ENCODE assay signal across 8 cellular contexts in the genomic region with DNA sequence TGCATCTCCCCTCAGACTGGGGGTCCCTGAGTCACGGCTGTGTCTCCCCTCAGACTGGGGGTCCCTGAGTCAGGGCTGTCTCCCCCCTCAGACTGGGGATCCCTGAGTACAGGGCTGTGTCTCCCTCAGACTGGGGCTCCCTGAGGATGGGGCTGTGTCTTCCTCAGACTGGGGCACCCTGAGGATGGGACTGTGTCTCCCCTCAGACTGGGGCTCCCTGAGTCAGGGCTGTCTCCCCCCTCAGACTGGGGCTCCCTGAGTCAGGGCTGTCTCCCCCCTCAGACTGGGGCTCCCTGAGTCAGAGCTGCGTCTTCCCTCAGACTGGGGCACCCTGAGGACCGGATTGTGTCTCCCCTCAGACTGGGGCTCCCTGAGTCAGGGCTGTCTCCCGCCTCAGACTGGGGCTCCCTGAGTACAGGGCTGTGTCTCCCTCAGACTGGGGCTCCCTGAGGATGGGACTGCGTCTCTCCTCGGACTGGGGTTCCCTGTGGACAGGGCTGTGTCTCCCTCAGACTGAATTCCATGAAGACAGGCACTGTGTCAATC.
A peak's percentile ranks its signal among the peaks of the same experiment; 100 is the strongest.
DNase-seq lines count a peak whose midpoint lies in the region; ATAC-seq, FAIRE-seq and TF ChIP-seq lines count a peak whose summit lies in the region.
"Not testable (repeated sequence)": the region's sequence is repeated elsewhere in the genome, so short reads cannot be mapped to it uniquely, and the experiment has no call there.

No MANE protein-coding gene starts in this region.

- H3K4me3 Mint-ChIP-seq in CD8-positive, alpha-beta memory T cell = not testable (repeated sequence)

- peak overlapping the region in 1 of 2 experiments; percentile 69; a peak in 2 of 4 replicates for H3K9ac ChIP-seq in K562 (ENCODE audit: insufficient read depth in 1 of 2, low read depth in 2 of 2, low read length in 2 of 2)
- not testable (repeated sequence) for H3K9ac ChIP-seq in H1 (replicated peaks in 1 of 4; ENCODE audit: extremely low read depth in 1 of 4, low read depth in 3 of 4, low read length in 3 of 4); mesenchymal stem cell (ENCODE audit: low read length); trophoblast cell (ENCODE audit: low read length)

- in situ Hi-C loops in K562 (cut with MboI) = loop anchor here (5.0 kb wide), 1 partner anchor 344 kb away; no protein-coding TSS in a partner anchor

- WGBS in A549 (ENCODE audit: missing lambda C conversion rate) = 76% methylated on average over 4 of the region's 6 CpGs
- 71% methylated on average over 6 of the region's 6 CpGs for WGBS in K562 (ENCODE audit: insufficient coverage, low coverage, missing lambda C conversion rate)
- 82% methylated on average over 6 of the region's 6 CpGs; no CpG with 5 or more reads in 1 of the 2 experiments for WGBS in H1 (ENCODE audit: extremely low coverage in 1 of 2, insufficient coverage in 1 of 2, insufficient read length in 1 of 2, insufficient replicate concordance in 2 of 2, low coverage in 1 of 2, low lambda C conversion rate in 2 of 2, missing lambda C conversion rate in 1 of 2), 2 experiments
- 92% methylated on average over 6 of the region's 6 CpGs for WGBS in mesenchymal stem cell
- WGBS in trophoblast cell (ENCODE audit: extremely low coverage, insufficient coverage, insufficient read length) = no CpG with 5 or more reads among the region's 6 CpGs

- not testable (repeated sequence) for FAIRE-seq in A549 (lab: Jason Lieb, UNC); K562 (lab: Jason Lieb, UNC); H1 (lab: Jason Lieb, UNC)
- peak; percentile 55 for FAIRE-seq in HTR-8/SVneo (lab: Jason Lieb, UNC)

- TF ChIP-seq POLR2A in A549 (IDR thresholded peaks at IDR 0.05; ENCODE audit: low read length); K562 (conservative IDR thresholded peaks at IDR 0.05); H1 (IDR thresholded peaks at IDR 0.05; ENCODE audit: control extremely low read depth in 1 of 2, low read depth in 2 of 2, low read length in 2 of 2): not testable (repeated sequence)

- H4K5ac ChIP-seq in H1 (ENCODE audit: insufficient read length, low read depth, low read length) = not testable (repeated sequence)

- peaks cover 3 to 11% of the 10 kb centered on the region in 2 donors for H3K27me3 Mint-ChIP-seq in CD8-positive, alpha-beta memory T cell

- H3K14ac ChIP-seq in H1 (ENCODE audit: insufficient read length); trophoblast cell (ENCODE audit: low read length): not testable (repeated sequence)
- H3K14ac ChIP-seq in mesenchymal stem cell (ENCODE audit: low read length in 2 of 2) = peak overlapping the region in 1 of 2 experiments; percentile 69

- H3K23me2 ChIP-seq in H1 (ENCODE audit: low read depth, low read length) = not testable (repeated sequence)

- H2BK12ac ChIP-seq in H1 (ENCODE audit: low read depth, low read length) = 0 out of 2 replicates have a peak overlapping the region, but pooled peaks have one; percentile 90
- H2BK12ac ChIP-seq in mesenchymal stem cell (ENCODE audit: low read length in 2 of 2) = peak overlapping the region; percentile 85 to 97
- not testable (repeated sequence) for H2BK12ac ChIP-seq in trophoblast cell (ENCODE audit: low read length)

- not testable (repeated sequence) for H2BK5ac ChIP-seq in H1 (ENCODE audit: low read depth, low read length); mesenchymal stem cell (ENCODE audit: low read depth, low read length, poor library complexity, severe bottlenecking); trophoblast cell (ENCODE audit: low read depth, low read length, poor library complexity)

- H2BK120ac ChIP-seq in H1 (replicated peaks; ENCODE audit: low read depth, low read length); trophoblast cell (ENCODE audit: insufficient read depth, low read length, poor library complexity): not testable (repeated sequence)
- peak overlapping the region; percentile 39 for H2BK120ac ChIP-seq in mesenchymal stem cell (ENCODE audit: low read depth, low read length)

- H3K36me3 ChIP-seq in CD8-positive, alpha-beta memory T cell (ENCODE audit: insufficient read depth, low read length); SJSA1; K562 (ENCODE audit: control insufficient read depth, insufficient read depth, low read length); H1 (ENCODE audit: control insufficient read depth in 2 of 4, insufficient read depth in 4 of 4, low read length in 3 of 4); mesenchymal stem cell (ENCODE audit: control insufficient read depth in 1 of 2, insufficient read depth in 2 of 2, low read depth in 1 of 2, low read length in 2 of 2); trophoblast cell (ENCODE audit: control insufficient read depth in 1 of 2, insufficient read depth in 2 of 2, low read length in 2 of 2): not testable (repeated sequence)

- H3K23ac ChIP-seq in H1 (ENCODE audit: insufficient read length); mesenchymal stem cell (ENCODE audit: low read length in 2 of 2); trophoblast cell (ENCODE audit: low read length): not testable (repeated sequence)

- CTCF ChIA-PET in A549 (lab: Yijun Ruan, JAX) = interaction anchor here (1.1 to 2.5 kb wide), 3 partner anchors 8 to 288 kb away, joined by 3 to 20 read pairs (median 3); no protein-coding TSS in a partner anchor
- CTCF ChIA-PET in CD8-positive, alpha-beta memory T cell (lab: Charles Lee); K562 (lab: Yijun Ruan, JAX; ENCODE audit: low intra/inter-chr PET ratio): not testable (repeated sequence)
- CTCF ChIA-PET in H1 (lab: Charles Lee; ENCODE audit: partially characterized antibody) = interaction anchor here (0.6 to 23.4 kb wide), 10 partner anchors 8 to 297 kb away, joined by 3 to 331 read pairs (median 9); a partner anchor contains a TSS

- H4K20me1 ChIP-seq in K562 (replicated peaks; ENCODE audit: control insufficient read depth, insufficient read depth, low read length); H1 (replicated peaks in 1 of 2; ENCODE audit: control insufficient read depth in 1 of 2, insufficient read depth in 2 of 2, low read length in 2 of 2): not testable (repeated sequence)

- not testable (repeated sequence) for H3K79me2 ChIP-seq in K562 (ENCODE audit: control insufficient read depth, insufficient read depth, low read length); H1 (ENCODE audit: control insufficient read depth in 1 of 2, insufficient read depth in 2 of 2, low read length in 2 of 2); trophoblast cell (ENCODE audit: control insufficient read depth, insufficient read depth, low read length, poor library complexity)

- H3K4ac ChIP-seq in H1 (replicated peaks; ENCODE audit: insufficient read length, low read depth, low read length); trophoblast cell (ENCODE audit: low read depth, low read length): not testable (repeated sequence)
- H3K4ac ChIP-seq in mesenchymal stem cell (ENCODE audit: low read depth in 1 of 2, low read length in 2 of 2) = peak overlapping the region in 1 of 2 experiments; percentile 7

- not testable (repeated sequence) for H3K9me3 Mint-ChIP-seq in CD8-positive, alpha-beta memory T cell

- not testable (repeated sequence) for DNase-seq in A549 (ENCODE audit: low read depth in 1 of 2, low spot score in 1 of 2); CD8-positive, alpha-beta memory T cell; HTR-8/SVneo (ENCODE audit: insufficient read length, low spot score); SJSA1 (ENCODE audit: low read depth in 1 of 2, low spot score in 2 of 2); K562 (ENCODE audit: extremely low read depth in 1 of 4, low spot score in 3 of 4); H1 (ENCODE audit: low read depth in 1 of 2, low spot score in 2 of 2); mesenchymal stem cell; trophoblast cell

- ATAC-seq in A549, K562: not testable (repeated sequence)

- H2AK5ac ChIP-seq in H1 (ENCODE audit: low read depth, low read length) (peak overlapping the region; percentile 48; the same call in 1 of the 2 replicates), mesenchymal stem cell (ENCODE audit: low read length, severe bottlenecking) (peak overlapping the region; percentile 67), trophoblast cell (ENCODE audit: low read length) (peak overlapping the region; percentile 52)

- not testable (repeated sequence) for H3K27me3 ChIP-seq in CD8-positive, alpha-beta memory T cell (ENCODE audit: insufficient read depth, low read length, poor library complexity, severe bottlenecking); SJSA1 (replicated peaks); K562 (ENCODE audit: control insufficient read depth in 2 of 2, insufficient read depth in 2 of 2, low read length in 2 of 2); H1 (replicated peaks in 1 of 4; ENCODE audit: control insufficient read depth in 3 of 4, extremely low read depth in 1 of 4, insufficient read depth in 3 of 4, low read length in 3 of 4); mesenchymal stem cell (ENCODE audit: control insufficient read depth in 1 of 2, insufficient read depth in 1 of 2, low read length in 2 of 2); trophoblast cell (ENCODE audit: insufficient read depth, low read length)

- not testable (repeated sequence) for H3K36me3 Mint-ChIP-seq in CD8-positive, alpha-beta memory T cell

- not testable (repeated sequence) for H2BK15ac ChIP-seq in H1 (ENCODE audit: low read length)
- peak overlapping the region; percentile 75 for H2BK15ac ChIP-seq in mesenchymal stem cell (ENCODE audit: low read depth, poor library complexity, severe bottlenecking)

- H3K4me1 ChIP-seq in A549 (peaks cover 58% of the 10 kb centered on the region), SJSA1 (replicated peaks) (peaks cover 49% of the 10 kb centered on the region), K562 (replicated peaks in 1 of 2; ENCODE audit: control insufficient read depth in 2 of 2, insufficient read depth in 2 of 2, low read length in 2 of 2) (peaks cover 61 to 67% of the 10 kb centered on the region in 2 experiments), H1 (replicated peaks in 1 of 4; ENCODE audit: control insufficient read depth in 3 of 4, insufficient read depth in 4 of 4, low read length in 3 of 4) (peaks cover 0 to 16% (median 9%) of the 10 kb centered on the region in 4 experiments; a peak in 5 of 7 replicates), mesenchymal stem cell (ENCODE audit: control insufficient read depth, insufficient read depth, low read depth, low read length) (peaks cover 37% of the 10 kb centered on the region), trophoblast cell (ENCODE audit: control insufficient read depth in 1 of 2, insufficient read depth in 2 of 2, low read length in 2 of 2) (peaks cover 18 to 19% of the 10 kb centered on the region in 2 experiments)
- H3K4me1 ChIP-seq in CD8-positive, alpha-beta memory T cell (ENCODE audit: insufficient read depth, low read length) = not testable (repeated sequence)

- not testable (repeated sequence) for TF ChIP-seq RAD21 in A549 (conservative IDR thresholded peaks at IDR 0.05 in 1 of 2, IDR thresholded peaks at IDR 0.05 in 1 of 2); K562 (CRISPR knock-in tag; conservative IDR thresholded peaks at IDR 0.05 in 1 of 2, IDR thresholded peaks at IDR 0.05 in 1 of 2); H1 (IDR thresholded peaks at IDR 0.05 in 1 of 2, conservative IDR thresholded peaks at IDR 0.05 in 1 of 2; ENCODE audit: low read depth in 2 of 2, low read length in 2 of 2)

- H2BK20ac ChIP-seq in H1 (ENCODE audit: low read length) = not testable (repeated sequence)

- H3K79me1 ChIP-seq in H1 (ENCODE audit: low read depth, low read length); mesenchymal stem cell (replicated peaks; ENCODE audit: low read length, poor library complexity, severe bottlenecking): not testable (repeated sequence)
- H3K79me1 ChIP-seq in trophoblast cell (ENCODE audit: low read length) = peaks cover 12% of the 10 kb centered on the region

- H3K27ac ChIP-seq in A549 = peak overlapping the region; percentile 97 to 98; a peak in 5 of 6 replicates
- peak overlapping the region; percentile 86 for H3K27ac ChIP-seq in CD8-positive, alpha-beta memory T cell (ENCODE audit: low read depth, low read length)
- 0 out of 2 replicates have a peak overlapping the region, but pooled peaks have one; percentile 34 for H3K27ac ChIP-seq in SJSA1
- H3K27ac ChIP-seq in K562 (ENCODE audit: extremely low read depth, low read depth, low read length) = peak overlapping the region; percentile 74; the same call in 1 of the 3 replicates
- not testable (repeated sequence) for H3K27ac ChIP-seq in H1 (ENCODE audit: low read depth, low read length); mesenchymal stem cell (ENCODE audit: low read length, poor library complexity, severe bottlenecking); trophoblast cell (ENCODE audit: low read depth, low read length)

- H3K27ac Mint-ChIP-seq in CD8-positive, alpha-beta memory T cell = not testable (repeated sequence)

- intact Hi-C loops in K562 (cut with micrococcal nuclease) = not testable (repeated sequence)

- H3K9me3 ChIP-seq in A549; CD8-positive, alpha-beta memory T cell (ENCODE audit: low read length); SJSA1 (replicated peaks); K562 (replicated peaks; ENCODE audit: control insufficient read depth, insufficient read depth, low read depth, low read length); H1 (ENCODE audit: insufficient read depth in 2 of 2, low read depth in 1 of 2, low read length in 1 of 2); mesenchymal stem cell (ENCODE audit: control insufficient read depth, low read length); trophoblast cell (ENCODE audit: insufficient read depth, low read depth, low read length): not testable (repeated sequence)

- H3K4me3 ChIP-seq in A549; CD8-positive, alpha-beta memory T cell (ENCODE audit: low read length); SJSA1; K562; H1 (ENCODE audit: extremely low read depth in 1 of 4, insufficient read depth in 2 of 4, low read depth in 3 of 4, low read length in 4 of 4); mesenchymal stem cell (ENCODE audit: insufficient read depth in 1 of 2, low read depth in 1 of 2, low read length in 2 of 2); trophoblast cell (ENCODE audit: low read depth, low read length): not testable (repeated sequence)

- TF ChIP-seq EP300 in A549 (IDR thresholded peaks at IDR 0.05); K562 (IDR thresholded peaks at IDR 0.05; ENCODE audit: low read length); H1 (IDR thresholded peaks at IDR 0.05; ENCODE audit: borderline replicate concordance in 1 of 2, low read depth in 2 of 2, low read length in 2 of 2): not testable (repeated sequence)

- H4K12ac ChIP-seq in trophoblast cell (ENCODE audit: low read depth, low read length) = not testable (repeated sequence)

- H3K18ac ChIP-seq in H1 (ENCODE audit: extremely low read depth, low read length); trophoblast cell (ENCODE audit: low read length): not testable (repeated sequence)
- peak overlapping the region; percentile 66 to 76 for H3K18ac ChIP-seq in mesenchymal stem cell (ENCODE audit: low read depth in 1 of 2, low read length in 2 of 2)

- H3K4me2 ChIP-seq in A549; K562 (ENCODE audit: insufficient read depth, low read length); H1 (ENCODE audit: insufficient read depth in 1 of 2, low read depth in 2 of 2, low read length in 2 of 2); mesenchymal stem cell (ENCODE audit: low read length, poor library complexity, severe bottlenecking); trophoblast cell (ENCODE audit: low read length): not testable (repeated sequence)

- H4K8ac ChIP-seq in H1 (ENCODE audit: extremely low read depth, insufficient read depth, low read length); mesenchymal stem cell (ENCODE audit: low read length); trophoblast cell (ENCODE audit: low read depth, low read length): not testable (repeated sequence)

- not testable (repeated sequence) for H3K56ac ChIP-seq in H1 (replicated peaks; ENCODE audit: insufficient read length, low read depth, low read length)

- not testable (repeated sequence) for BruUV-seq in K562 (replicated peaks; lab: Mats Ljungman, UMichigan)

- POLR2A ChIA-PET in A549 (lab: Yijun Ruan, JAX); CD8-positive, alpha-beta memory T cell (lab: Charles Lee): not testable (repeated sequence)
- POLR2A ChIA-PET in K562 (lab: Yijun Ruan, JAX) (interaction anchor here (0.6 to 1.1 kb wide), 3 partner anchors 13 to 165 kb away, joined by 3 read pairs; no protein-coding TSS in a partner anchor), H1 (lab: Charles Lee; ENCODE audit: partially characterized antibody) (interaction anchor here (0.6 to 1.6 kb wide), 6 partner anchors 14 to 181 kb away, joined by 3 to 4 read pairs (median 3); no protein-coding TSS in a partner anchor)

- not testable (repeated sequence) for TF ChIP-seq CTCF in A549 (IDR thresholded peaks at IDR 0.05); K562 (IDR thresholded peaks at IDR 0.05 in 2 of 3, conservative IDR thresholded peaks at IDR 0.05 in 1 of 3; ENCODE audit: insufficient read depth in 2 of 3, low read depth in 1 of 3, low read length in 3 of 3); H1 (IDR thresholded peaks at IDR 0.05; ENCODE audit: control extremely low read depth in 1 of 3, insufficient read depth in 1 of 3, low read depth in 1 of 3, low read length in 3 of 3)

- not testable (repeated sequence) for H3K4me1 Mint-ChIP-seq in CD8-positive, alpha-beta memory T cell

- H2AFZ ChIP-seq in K562 (ENCODE audit: low read depth, low read length); H1 (ENCODE audit: low read length); mesenchymal stem cell (ENCODE audit: low read depth, low read length); trophoblast cell (ENCODE audit: insufficient read depth, low read length, poor library complexity): not testable (repeated sequence)

- not testable (repeated sequence) for H4K91ac ChIP-seq in H1 (replicated peaks; ENCODE audit: insufficient read length, low read length); trophoblast cell (ENCODE audit: low read depth, low read length)
- H4K91ac ChIP-seq in mesenchymal stem cell (ENCODE audit: low read length) = peak overlapping the region; percentile 93

- not testable (repeated sequence) for H3K9me1 ChIP-seq in K562 (ENCODE audit: control insufficient read depth, insufficient read depth, low read length)
